Comparison of ENCODE assay signal across 8 cellular contexts in genomic region chr6:13573255-13573654, GRCh38. TPM values are rescaled to one million over a fixed set of nuclear protein-coding genes. Genes with fewer than 3 reads are reported as not detected.
DNase-seq lines count a peak whose midpoint lies in the region; ATAC-seq and TF ChIP-seq lines count a peak whose summit lies in the region.

No MANE protein-coding gene starts in this region.

- H3K27ac ChIP-seq in AG04450 (ENCODE audit: low read depth, low read length) = no peak overlapping the region
- H3K27ac ChIP-seq in KOPT-K1 (ENCODE audit: low read depth, low read length, poor library complexity, severe bottlenecking) = peak overlapping the region; percentile 93
- peak overlapping the region; percentile 35 for H3K27ac ChIP-seq in cingulate gyrus (ENCODE audit: low read depth, low read length)

- peaks cover 0 to 3% of the 10 kb centered on the region in 2 donors for H3K27me3 Mint-ChIP-seq in natural killer cell (ENCODE audit: low read depth in 2 of 2)

- H3K4me3 Mint-ChIP-seq in natural killer cell = peak overlapping the region; percentile 96

- intact Hi-C loops in natural killer cell (cut with micrococcal nuclease) = loop anchor here (10.0 kb wide), 1 partner anchor 192 kb away; no protein-coding TSS in a partner anchor

- ATAC-seq in natural killer cell (no peak), GM18868 (IDR thresholded peaks at IDR 0.05; ENCODE audit: unreplicated experiment) (no peak), HG03175 (IDR thresholded peaks at IDR 0.05; ENCODE audit: unreplicated experiment) (no peak), GM18498 (IDR thresholded peaks at IDR 0.05; ENCODE audit: unreplicated experiment) (no peak)

- POLR2A ChIA-PET in AG04450 (lab: Yijun Ruan, JAX) = no interaction called here

- no peaks in the 10 kb centered on the region for H3K9me3 Mint-ChIP-seq in natural killer cell

- DNase-seq in AG04450 (ENCODE audit: low read depth, low spot score) (no peak), natural killer cell (no peak), glomerular visceral epithelial cell (ENCODE audit: extremely low spot score) (no peak)

- H3K27me3 ChIP-seq in AG04450 (ENCODE audit: control insufficient read depth, insufficient read depth, low read length) = peaks cover 4% of the 10 kb centered on the region

- peak overlapping the region; percentile 92 to 96 for H3K27ac Mint-ChIP-seq in natural killer cell

- CTCF ChIA-PET in AG04450 (lab: Charles Lee) = interaction anchor here (0.6 to 3.3 kb wide), 5 partner anchors 10 to 262 kb away, joined by 3 to 34 read pairs (median 5); no protein-coding TSS in a partner anchor

- no peaks in the 10 kb centered on the region for H3K36me3 Mint-ChIP-seq in natural killer cell

- no peak for TF ChIP-seq CTCF in AG04450 (IDR thresholded peaks at IDR 0.05; ENCODE audit: low read depth, low read length)
- TF ChIP-seq CTCF in natural killer cell (IDR thresholded peaks at IDR 0.05) = no peak

- H3K9me3 ChIP-seq in AG04450 (ENCODE audit: control insufficient read depth, insufficient read depth, low read length) = no peaks in the 10 kb centered on the region
- H3K9me3 ChIP-seq in KOPT-K1 (ENCODE audit: insufficient read depth, low read length, poor library complexity, severe bottlenecking) = no peaks in the 10 kb centered on the region

- H3K36me3 ChIP-seq in KOPT-K1 (ENCODE audit: insufficient read depth, low read length) = no peaks in the 10 kb centered on the region

- peaks cover 16 to 25% of the 10 kb centered on the region in 2 donors for H3K4me1 Mint-ChIP-seq in natural killer cell

- H3K4me3 ChIP-seq in AG04450 (ENCODE audit: low read depth, low read length) = peak overlapping the region; percentile 81

RNA-seq across cellular contexts. Expression of gene SIRT5, which starts 1.1 kb away (rescaled TPM):
- 5.3 and 5.4 TPM in 2 replicates for polyA plus RNA-seq in AG04450 (2011; rRNA removed)
- 3.6 and 4.3 TPM in 2 replicates for polyA minus RNA-seq in AG04450 (2011; rRNA and poly(A)+ RNA removed)
- total RNA-seq in natural killer cell = 10 to 100 TPM in 2 of 3 donors, 1 to 10 TPM in 1; 8.8 to 13.9 (median 12.2) TPM

RNA-seq across cellular contexts. Expression of gene NOL7, which starts 41.9 kb away (rescaled TPM):
- polyA plus RNA-seq in AG04450 (2011; rRNA removed) = 31.3 and 46.6 TPM in 2 replicates
- polyA minus RNA-seq in AG04450 (2011; rRNA and poly(A)+ RNA removed) = 4.3 and 6.9 TPM in 2 replicates
- total RNA-seq in natural killer cell = 10 to 100 TPM; 24.7 to 31.3 (median 29.6) TPM
